ENCODE assay signal across 9 cellular contexts in genomic region chr5:168317521-168318147, GRCh38. TPM values are rescaled to one million over a fixed set of nuclear protein-coding genes. Genes with fewer than 3 reads are reported as not detected.
DNase-seq lines count a peak whose midpoint lies in the region; ATAC-seq and TF ChIP-seq lines count a peak whose summit lies in the region.
"Had no signal": no experiment of that assay in that cellular context is flagged by ENCODE, and none has a peak within 500 bp of the region (broad histone marks: within the 10 kb centered on the region; RNA-seq: fewer than 3 reads in every experiment).

No MANE protein-coding gene starts in this region.

- 45 to 66% (median 51%) methylated on average over 4 of the region's 4 CpGs for WGBS in spleen, 5 donors

- no peaks in the 10 kb centered on the region for H3K27me3 ChIP-seq in layer of hippocampus (ENCODE audit: control insufficient read depth, insufficient read depth, low read length)
- no peaks in the 10 kb centered on the region for H3K27me3 ChIP-seq in spleen (replicated peaks in 1 of 7)

- H3K9me3 Mint-ChIP-seq in activated T-cell treated with anti-CD3 and anti-CD28 coated beads, Interleukin-2, amount 50 U/mL, for 4 hours: no peaks in the 10 kb centered on the region

- H3K27me3 Mint-ChIP-seq in activated T-cell treated with anti-CD3 and anti-CD28 coated beads, Interleukin-2, amount 50 U/mL, for 4 hours (ENCODE audit: low read depth): no peaks in the 10 kb centered on the region

- no peak overlapping the region for H3K4me3 Mint-ChIP-seq in activated T-cell treated with anti-CD3 and anti-CD28 coated beads, Interleukin-2, amount 50 U/mL, for 4 hours

- TF ChIP-seq CTCF in AG09319 (IDR thresholded peaks at IDR 0.05; ENCODE audit: low read depth, low read length) (no peak), spleen (IDR thresholded peaks at IDR 0.05 in 8 of 11, conservative IDR thresholded peaks at IDR 0.05 in 3 of 11) (no peak)

- no peaks in the 10 kb centered on the region for H3K4me1 ChIP-seq in spleen

- no peak for ATAC-seq in activated T-cell treated with anti-CD3 and anti-CD28 coated beads, Interleukin-2, amount 50 U/mL, for 4 hours

- TF ChIP-seq POLR2A in spleen (IDR thresholded peaks at IDR 0.05): no peak

- H3K4me1 Mint-ChIP-seq in activated T-cell treated with anti-CD3 and anti-CD28 coated beads, Interleukin-2, amount 50 U/mL, for 4 hours (ENCODE audit: low read depth): no peaks in the 10 kb centered on the region

- no peaks in the 10 kb centered on the region for H3K36me3 Mint-ChIP-seq in activated T-cell treated with anti-CD3 and anti-CD28 coated beads, Interleukin-2, amount 50 U/mL, for 4 hours (ENCODE audit: insufficient read depth)

- no peaks in the 10 kb centered on the region for H3K9me3 ChIP-seq in spleen

- DNase-seq in AG09319 (ENCODE audit: extremely low read depth, low read depth): peak; percentile 77
- peak; percentile 61 for DNase-seq in HuH-7.5 (ENCODE audit: low spot score)
- DNase-seq in astrocyte of the hippocampus (ENCODE audit: low read depth, low spot score): peak; percentile 96
- DNase-seq in activated T-cell treated with anti-CD3 and anti-CD28 coated beads, Interleukin-2, amount 50 U/mL, for 4 hours: no peak
- DNase-seq in spleen: no peak
- DNase-seq in SKM-1 treated with dmso at 0.1 percent for 144 hours (lab: John Stamatoyannopoulos, UW; ENCODE audit: unreplicated experiment): no peak
- no peak for DNase-seq in iPS-NIHi11 (ENCODE audit: low spot score)
- DNase-seq: NCI-H1694 treated with DMSO at 0.1 percent for 48 hours had no signal

- no peaks in the 10 kb centered on the region for H3K36me3 ChIP-seq in spleen

- no peak overlapping the region for H3K4me3 ChIP-seq in spleen

- intact Hi-C loops in spleen (cut with DNase I; ENCODE audit: low total_unique reads): no loop called here

- H3K27ac ChIP-seq in layer of hippocampus (ENCODE audit: low read depth, low read length) (peak overlapping the region; percentile 36), spleen (no peak overlapping the region)

RNA-seq across cellular contexts. Expression of gene WWC1, which starts 26.2 kb away (rescaled TPM):
- 1 to 10 TPM in 2 of 3 donors, under 1 TPM in 1; 0.86 to 5.0 (median 1.7) TPM for total RNA-seq in activated T-cell treated with anti-CD3 and anti-CD28 coated beads, Interleukin-2, amount 50 U/mL, for 4 hours
- total RNA-seq in spleen: 1 to 10 TPM in 6 of 7 donors, under 1 TPM in 1; 0.60 to 5.4 (median 1.3) TPM
- 1 to 10 TPM; 1.1 to 1.5 (median 1.2) TPM for polyA plus RNA-seq in spleen

Comparison
In these comparisons a context has a peak if more than half of its experiments do, and no peak if none do; other contexts are left out.
1. DNase-seq: peak in AG09319 (single experiment), HuH-7.5 (single experiment) and astrocyte of the hippocampus (single experiment); none in activated T-cell treated with anti-CD3 and anti-CD28 coated beads, Interleukin-2, amount 50 U/mL, for 4 hours (single experiment), spleen (single experiment), SKM-1 treated with dmso at 0.1 percent for 144 hours (single experiment) and iPS-NIHi11 (single experiment).